21 cellular contexts compared by ENCODE assay signal in the genomic region with DNA sequence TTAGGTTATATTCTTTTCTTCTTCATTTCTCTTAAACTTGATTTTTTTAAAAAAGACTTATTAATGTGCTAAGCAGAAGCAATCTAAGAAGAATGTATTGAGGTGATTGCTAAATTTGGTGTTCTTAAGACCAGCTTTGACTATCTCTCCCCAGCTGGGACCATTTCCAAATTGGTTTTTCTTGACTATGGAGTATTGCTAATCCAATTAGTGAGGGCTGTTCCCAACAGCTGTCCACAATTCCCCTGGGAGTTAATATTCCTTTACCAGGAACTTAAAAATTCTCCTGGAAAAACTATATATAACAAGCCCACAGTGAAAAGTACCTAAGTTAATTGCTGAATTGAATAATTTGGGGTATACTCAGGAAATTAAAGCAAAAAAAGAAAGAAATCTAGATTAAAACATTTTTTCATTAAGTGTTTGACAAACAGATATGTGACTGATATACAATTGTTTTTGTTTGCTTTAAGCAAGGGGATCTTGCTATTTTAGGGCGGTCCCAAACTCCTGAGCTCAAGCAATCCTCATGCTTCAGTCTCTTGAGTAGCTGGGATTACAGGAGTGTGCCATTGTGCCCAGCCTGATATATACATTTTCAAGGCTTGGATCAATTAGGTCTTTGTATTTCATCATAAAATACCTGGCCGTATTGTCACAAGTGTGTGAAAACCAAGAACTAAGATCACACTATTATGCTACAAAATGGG.
DNase-seq lines count a peak whose midpoint lies in the region; ATAC-seq and TF ChIP-seq lines count a peak whose summit lies in the region.
"Had no signal": no experiment of that assay in that cellular context is flagged by ENCODE, and none has a peak within 500 bp of the region (broad histone marks: within the 10 kb centered on the region; RNA-seq: fewer than 3 reads in every experiment).

No MANE protein-coding gene starts in this region.

- H3K4me3 Mint-ChIP-seq in activated CD4-positive, alpha-beta memory T cell treated with anti-CD3 and anti-CD28 coated beads for 36 hours: no peak overlapping the region
- no peak overlapping the region for H3K4me3 Mint-ChIP-seq in activated CD8-positive, alpha-beta T cell treated with anti-CD3 and anti-CD28 coated beads, Interleukin-2, amount 10 ng/mL, durations not matched to agents 7 days and 5 days
- H3K4me3 Mint-ChIP-seq: CD4-positive, CD25-positive, alpha-beta regulatory T cell; H9; T-cell had no signal

- H3K27me3 ChIP-seq in SJCRH30 (no peaks in the 10 kb centered on the region), foreskin keratinocyte (no peaks in the 10 kb centered on the region)

- H3K9me3 Mint-ChIP-seq in activated CD4-positive, alpha-beta memory T cell treated with anti-CD3 and anti-CD28 coated beads for 36 hours: no peaks in the 10 kb centered on the region
- no peaks in the 10 kb centered on the region for H3K9me3 Mint-ChIP-seq in activated CD8-positive, alpha-beta T cell treated with anti-CD3 and anti-CD28 coated beads, Interleukin-2, amount 10 ng/mL, durations not matched to agents 7 days and 5 days (ENCODE audit: insufficient read depth)
- H3K9me3 Mint-ChIP-seq: T-cell had no signal

- H3K4me1 ChIP-seq in SJCRH30: peaks cover 33% of the 10 kb centered on the region
- no peaks in the 10 kb centered on the region for H3K4me1 ChIP-seq in foreskin keratinocyte

- CTCF ChIA-PET in activated CD4-positive, alpha-beta memory T cell treated with anti-CD3 and anti-CD28 coated beads for 36 hours (lab: Charles Lee): interaction anchor here (1.2 kb wide), 1 partner anchor 180 kb away, joined by 3 read pairs; no protein-coding TSS in a partner anchor
- CTCF ChIA-PET in activated CD8-positive, alpha-beta T cell treated with anti-CD3 and anti-CD28 coated beads, Interleukin-2, amount 10 ng/mL, durations not matched to agents 7 days and 5 days (lab: Charles Lee): no interaction called here

- peak; percentile 75 for DNase-seq in DMS 273 (lab: John Stamatoyannopoulos, UW; ENCODE audit: unreplicated experiment)
- peak; percentile 79 for DNase-seq in NCI-H2171 (lab: John Stamatoyannopoulos, UW)
- DNase-seq in SJCRH30: peak; percentile 84 to 97
- DNase-seq in fibroblast of mammary gland (ENCODE audit: low read depth): peak; percentile 56
- DNase-seq in foreskin keratinocyte: no peak
- no peak for DNase-seq in hypothalamus (lab: John Stamatoyannopoulos, UW)
- DNase-seq in activated CD4-positive, alpha-beta memory T cell treated with anti-CD3 and anti-CD28 coated beads for 36 hours: no peak
- no peak for DNase-seq in activated CD8-positive, alpha-beta T cell treated with anti-CD3 and anti-CD28 coated beads, Interleukin-2, amount 10 ng/mL, durations not matched to agents 7 days and 5 days
- DNase-seq: AML-193; Calu3; CD4-positive, CD25-positive, alpha-beta regulatory T cell; DMS79 treated with DMSO at 0.1 percent for 48 hours; H9; MV-4-11; NCI-H1436; NCI-H2081 treated with DMSO at 0.1 percent for 48 hours; NCI-H345; NCI-H748 treated with DMSO at 0.1 percent for 48 hours; PC-9; T-cell had no signal

- H3K27ac ChIP-seq in SJCRH30 (peak overlapping the region; percentile 88), foreskin keratinocyte (no peak overlapping the region)
- H3K27ac ChIP-seq: HL-60, PC-9 had no signal

- no peaks in the 10 kb centered on the region for H3K9me3 ChIP-seq in SJCRH30 (replicated peaks)

- H3K36me3 ChIP-seq in SJCRH30: no peaks in the 10 kb centered on the region

- no peak overlapping the region for H3K4me3 ChIP-seq in SJCRH30
- H3K4me3 ChIP-seq in fibroblast of mammary gland (ENCODE audit: control insufficient read depth, low read depth, low read length): no peak overlapping the region
- H3K4me3 ChIP-seq: PC-9 had no signal

- no peak for ATAC-seq in foreskin keratinocyte
- ATAC-seq in activated CD8-positive, alpha-beta T cell treated with anti-CD3 and anti-CD28 coated beads, Interleukin-2, amount 10 ng/mL, durations not matched to agents 7 days and 5 days: no peak
- ATAC-seq: T-cell had no signal

- no peak overlapping the region for H3K27ac Mint-ChIP-seq in activated CD4-positive, alpha-beta memory T cell treated with anti-CD3 and anti-CD28 coated beads for 36 hours
- H3K27ac Mint-ChIP-seq in activated CD8-positive, alpha-beta T cell treated with anti-CD3 and anti-CD28 coated beads, Interleukin-2, amount 10 ng/mL, durations not matched to agents 7 days and 5 days: no peak overlapping the region
- H3K27ac Mint-ChIP-seq: CD4-positive, CD25-positive, alpha-beta regulatory T cell; H9; T-cell had no signal

- H3K4me1 Mint-ChIP-seq in activated CD4-positive, alpha-beta memory T cell treated with anti-CD3 and anti-CD28 coated beads for 36 hours (ENCODE audit: low read depth): no peaks in the 10 kb centered on the region
- no peaks in the 10 kb centered on the region for H3K4me1 Mint-ChIP-seq in activated CD8-positive, alpha-beta T cell treated with anti-CD3 and anti-CD28 coated beads, Interleukin-2, amount 10 ng/mL, durations not matched to agents 7 days and 5 days (ENCODE audit: low read depth)
- H3K4me1 Mint-ChIP-seq: CD4-positive, CD25-positive, alpha-beta regulatory T cell; T-cell had no signal

- H3K27me3 Mint-ChIP-seq in activated CD4-positive, alpha-beta memory T cell treated with anti-CD3 and anti-CD28 coated beads for 36 hours: no peaks in the 10 kb centered on the region
- no peaks in the 10 kb centered on the region for H3K27me3 Mint-ChIP-seq in activated CD8-positive, alpha-beta T cell treated with anti-CD3 and anti-CD28 coated beads, Interleukin-2, amount 10 ng/mL, durations not matched to agents 7 days and 5 days (ENCODE audit: low read depth)
- H3K27me3 Mint-ChIP-seq: T-cell had no signal

- peaks cover 9% of the 10 kb centered on the region for H3K36me3 Mint-ChIP-seq in activated CD4-positive, alpha-beta memory T cell treated with anti-CD3 and anti-CD28 coated beads for 36 hours
- no peaks in the 10 kb centered on the region for H3K36me3 Mint-ChIP-seq in activated CD8-positive, alpha-beta T cell treated with anti-CD3 and anti-CD28 coated beads, Interleukin-2, amount 10 ng/mL, durations not matched to agents 7 days and 5 days (ENCODE audit: low read depth)

- intact Hi-C loops in activated CD4-positive, alpha-beta memory T cell treated with anti-CD3 and anti-CD28 coated beads for 36 hours (cut with micrococcal nuclease): no loop called here

- POLR2A ChIA-PET in activated CD4-positive, alpha-beta memory T cell treated with anti-CD3 and anti-CD28 coated beads for 36 hours (lab: Charles Lee): no interaction called here
- POLR2A ChIA-PET in activated CD8-positive, alpha-beta T cell treated with anti-CD3 and anti-CD28 coated beads, Interleukin-2, amount 10 ng/mL, durations not matched to agents 7 days and 5 days (lab: Charles Lee): interaction anchor here (0.6 kb wide), 1 partner anchor 143 kb away, joined by 3 read pairs; no protein-coding TSS in a partner anchor

- no peak for TF ChIP-seq CTCF in fibroblast of mammary gland (conservative IDR thresholded peaks at IDR 0.05; ENCODE audit: control insufficient read depth, insufficient read depth, low read depth, low read length)
- no peak for TF ChIP-seq CTCF in foreskin keratinocyte (conservative IDR thresholded peaks at IDR 0.05)

Comparison
In these comparisons a context has a peak if more than half of its experiments do, and no peak if none do; other contexts are left out.
1. DNase-seq: peak in DMS 273 (single experiment), NCI-H2171 (single experiment), SJCRH30 (2 of 2) and fibroblast of mammary gland (single experiment); none in foreskin keratinocyte (0 of 2), hypothalamus (0 of 51), activated CD4-positive, alpha-beta memory T cell treated with anti-CD3 and anti-CD28 coated beads for 36 hours (single experiment) and activated CD8-positive, alpha-beta T cell treated with anti-CD3 and anti-CD28 coated beads, Interleukin-2, amount 10 ng/mL, durations not matched to agents 7 days and 5 days (single experiment).